11 cellular contexts compared by ENCODE assay signal in genomic region chr15:40082195-40082868, GRCh38. TPM values are rescaled to one million over a fixed set of nuclear protein-coding genes. Genes with fewer than 3 reads are reported as not detected.
DNase-seq lines count a peak whose midpoint lies in the region; ATAC-seq, FAIRE-seq and TF ChIP-seq lines count a peak whose summit lies in the region.
"Had no signal": no experiment of that assay in that cellular context is flagged by ENCODE, and none has a peak within 500 bp of the region (broad histone marks: within the 10 kb centered on the region; RNA-seq: fewer than 3 reads in every experiment).

No MANE protein-coding gene starts in this region.

- no peaks in the 10 kb centered on the region for H3K27me3 ChIP-seq in ascending aorta
- H3K27me3 ChIP-seq in small intestine (ENCODE audit: control insufficient read depth in 2 of 2, insufficient read depth in 2 of 2, low read length in 2 of 2), result no peaks in the 10 kb centered on the region

- H3K4me3 ChIP-seq in ascending aorta, result peak overlapping the region; percentile 29 to 46
- no peak overlapping the region for H3K4me3 ChIP-seq in small intestine (ENCODE audit: low read depth in 1 of 2, low read length in 2 of 2)

- ATAC-seq in GM19397 (IDR thresholded peaks at IDR 0.05; ENCODE audit: unreplicated experiment) (peak; percentile 56), left colon (peak; percentile 85), HG02610 (IDR thresholded peaks at IDR 0.05; ENCODE audit: unreplicated experiment) (no peak), HG03175 (IDR thresholded peaks at IDR 0.05; ENCODE audit: unreplicated experiment) (no peak)

- DNase-seq in ascending aorta (ENCODE audit: low spot score in 2 of 2) (no peak), left colon (peak; percentile 62 to 63), small intestine (peak; percentile 90), NCI-H748 (lab: John Stamatoyannopoulos, UW; ENCODE audit: unreplicated experiment) (no peak)
- DNase-seq in activated naive CD4-positive, alpha-beta T cell (lab: John Stamatoyannopoulos, UW), result no peak
- DNase-seq: activated CD4-positive, alpha-beta memory T cell treated with anti-CD3 and anti-CD28 coated beads for 36 hours; GOT3; NCI-H1436 treated with DMSO at 0.1 percent for 48 hours had no signal

- intact Hi-C loops in ascending aorta (cut with DNase I), result no loop called here
- intact Hi-C loops in left colon (cut with DNase I, micrococcal nuclease), result no loop called here

- no peaks in the 10 kb centered on the region for H3K9me3 ChIP-seq in ascending aorta
- no peaks in the 10 kb centered on the region for H3K9me3 ChIP-seq in small intestine (ENCODE audit: control insufficient read depth, low read depth)

- H3K27ac ChIP-seq in ascending aorta (peak overlapping the region; percentile 20 to 41), small intestine (ENCODE audit: low read depth in 1 of 2, low read length in 1 of 2) (peak overlapping the region; percentile 45 to 74)

- FAIRE-seq in small intestine (lab: Jason Lieb, UNC), result no peak

- H3K4me1 ChIP-seq in ascending aorta (peaks cover 9 to 23% of the 10 kb centered on the region in 2 donors), small intestine (ENCODE audit: control insufficient read depth in 2 of 2, insufficient read depth in 1 of 2, low read depth in 1 of 2, low read length in 1 of 2) (peaks cover 14% of the 10 kb centered on the region in 2 donors)

- WGBS in small intestine, 3 donors, result 20 to 48% (median 42%) methylated on average over 12 of the region's 12 CpGs

- TF ChIP-seq CTCF in ascending aorta (IDR thresholded peaks at IDR 0.05), result no peak

- no peaks in the 10 kb centered on the region for H3K36me3 ChIP-seq in ascending aorta
- H3K36me3 ChIP-seq in small intestine (ENCODE audit: control insufficient read depth in 2 of 2, insufficient read depth in 2 of 2, low read length in 2 of 2), result no peaks in the 10 kb centered on the region

RNA-seq across cellular contexts. Expression of gene BMF, which starts 26.3 kb away (rescaled TPM):
- total RNA-seq in ascending aorta (2.2 TPM), left colon (10 to 100 TPM in 1 of 2 donors, 1 to 10 TPM in 1; 7.0 to 25.4 TPM)
- 10 to 100 TPM in 2 of 3 donors, 1 to 10 TPM in 1; 4.4 to 19.2 (median 15.2) TPM for polyA plus RNA-seq in small intestine

RNA-seq across cellular contexts. Expression of gene SRP14, which starts 43.4 kb away (rescaled TPM):
- total RNA-seq in ascending aorta (365 TPM), left colon (100 to 1,000 TPM; 144 to 153 TPM)
- polyA plus RNA-seq in small intestine, result 100 to 1,000 TPM; 282 to 329 (median 318) TPM

Comparison
In these comparisons a context has a peak if more than half of its experiments do, and no peak if none do; other contexts are left out.
1. ATAC-seq: peak in GM19397 (single experiment) and left colon (single experiment); none in HG02610 (single experiment) and HG03175 (single experiment).
2. DNase-seq: peak in left colon (2 of 2) and small intestine (single experiment); none in ascending aorta (0 of 2), NCI-H748 (single experiment) and activated naive CD4-positive, alpha-beta T cell (0 of 4).
3. H3K4me3 ChIP-seq: peak in ascending aorta (2 of 2); none in small intestine (0 of 2).